In the genomic region with DNA sequence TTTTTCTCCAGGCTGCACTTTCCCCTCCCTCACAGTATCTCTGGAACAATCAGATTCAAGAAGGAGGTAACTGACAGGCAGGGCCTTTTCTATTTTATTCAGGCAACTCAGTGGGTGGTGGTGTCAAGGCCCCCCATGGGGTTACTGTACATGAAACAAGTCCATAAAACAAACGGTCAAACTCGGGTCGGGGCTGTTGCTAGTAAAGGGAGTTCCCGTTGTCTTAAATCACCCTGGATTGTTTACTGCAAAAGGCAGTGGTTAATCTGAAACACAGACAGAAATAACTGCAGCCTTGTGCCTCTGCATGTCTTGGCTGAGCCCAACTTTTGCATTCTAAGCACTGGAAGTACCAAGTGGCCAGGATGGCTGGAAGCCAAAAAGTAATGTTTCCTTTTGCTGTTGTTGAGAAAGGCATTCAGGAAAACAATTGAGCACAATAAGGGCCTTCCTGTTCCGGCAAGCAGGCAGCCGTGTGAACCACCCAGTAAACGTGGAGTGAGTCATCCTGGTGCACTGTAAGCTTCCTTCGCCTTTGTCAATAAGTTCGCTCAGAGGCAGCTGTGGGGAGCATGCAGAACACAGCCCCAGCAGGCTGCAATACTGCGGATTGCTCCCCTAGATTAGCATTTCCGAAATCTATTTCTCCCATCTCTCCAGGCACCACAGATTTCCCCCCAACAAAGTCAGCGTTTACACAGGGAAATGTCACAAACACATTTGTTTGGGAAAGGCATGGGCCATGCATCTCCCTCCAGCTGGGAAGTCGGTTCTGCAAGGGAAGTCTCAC, we compare ENCODE assay signal across 8 cellular contexts.
DNase-seq lines count a peak whose midpoint lies in the region; ATAC-seq and TF ChIP-seq lines count a peak whose summit lies in the region.

No MANE protein-coding gene starts in this region.

- TF ChIP-seq POLR2A in body of pancreas (IDR thresholded peaks at IDR 0.05) = no peak

- peak overlapping the region; percentile 51 to 73 (median 62) for H3K27ac ChIP-seq in body of pancreas

- WGBS in body of pancreas, 2 donors = 38 to 67% methylated on average over 13 of the region's 13 CpGs

- intact Hi-C loops in body of pancreas (cut with DNase I) = no loop called here

- peaks cover 13% of the 10 kb centered on the region for H3K4me1 ChIP-seq in body of pancreas

- no peaks in the 10 kb centered on the region for H3K9me3 ChIP-seq in body of pancreas

- H3K27me3 ChIP-seq in body of pancreas = no peaks in the 10 kb centered on the region

- ATAC-seq in GM21528 (IDR thresholded peaks at IDR 0.05; ENCODE audit: low FRiP score, unreplicated experiment) (peak; percentile 70), body of pancreas (peak; percentile 86)

- TF ChIP-seq CTCF in body of pancreas (IDR thresholded peaks at IDR 0.05) = no peak

- DNase-seq in COR-L47 (lab: John Stamatoyannopoulos, UW) = peak; percentile 94
- DNase-seq in HT-29 (ENCODE audit: low spot score) = peak; percentile 99
- peak; percentile 84 for DNase-seq in SW480 (ENCODE audit: low spot score)
- DNase-seq in body of pancreas = peak; percentile 30 to 80 (median 59)
- peak; percentile 40 for DNase-seq in inferior parietal cortex (ENCODE audit: extremely low spot score)
- DNase-seq in stimulated activated CD4-positive, alpha-beta T cell treated with anti-CD3 and anti-CD28 coated beads, Interleukin-12 subunit alpha, Interleukin-12 subunit beta, amount 100 ng/mL, for 4 hours = peak; percentile 6
- DNase-seq in OCI-M2 (lab: John Stamatoyannopoulos, UW; ENCODE audit: unreplicated experiment) = no peak

- no peaks in the 10 kb centered on the region for H3K36me3 ChIP-seq in body of pancreas (replicated peaks in 1 of 2; ENCODE audit: insufficient read depth in 1 of 2, low read depth in 2 of 2)

- H3K4me3 ChIP-seq in body of pancreas = no peak overlapping the region
